34 cellular contexts compared by ENCODE assay signal in the genomic region with DNA sequence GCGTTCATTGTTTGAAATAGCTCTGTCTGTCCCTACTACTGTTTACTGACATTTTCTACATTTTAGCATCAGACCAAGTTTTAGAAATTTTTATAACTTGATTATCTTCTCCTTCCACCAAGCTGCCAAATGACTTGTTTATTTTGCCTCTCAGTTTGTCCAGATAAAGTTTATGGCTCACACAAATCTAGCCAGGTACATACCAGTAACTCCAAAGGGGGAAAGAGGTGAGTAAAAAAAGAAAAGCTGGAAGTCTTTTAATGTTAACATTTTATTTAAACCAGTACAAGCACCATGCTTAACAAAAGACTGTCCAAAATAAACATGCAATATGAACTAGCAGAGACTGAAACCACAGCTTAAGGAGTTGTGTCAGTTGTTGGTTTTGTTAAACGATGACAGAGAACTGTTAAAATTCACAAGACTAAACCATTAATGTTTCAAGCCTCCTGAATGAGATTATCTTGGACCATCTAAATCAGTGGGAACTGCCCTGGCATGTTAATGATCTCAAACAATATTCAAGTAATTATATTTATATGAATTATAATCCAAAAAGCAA. TPM values are rescaled to one million over a fixed set of nuclear protein-coding genes. Genes with fewer than 3 reads are reported as not detected.
A peak's percentile ranks its signal among the peaks of the same experiment; 100 is the strongest.
DNase-seq lines count a peak whose midpoint lies in the region; ATAC-seq, FAIRE-seq and TF ChIP-seq lines count a peak whose summit lies in the region.
"Had no signal": no experiment of that assay in that cellular context is flagged by ENCODE, and none has a peak within 500 bp of the region (broad histone marks: within the 10 kb centered on the region; RNA-seq: fewer than 3 reads in every experiment).

No MANE protein-coding gene starts in this region.

- H3F3A ChIP-seq in GM23248 (ENCODE audit: insufficient read depth), result peaks cover 8% of the 10 kb centered on the region; the same call in 1 of the 2 replicates

- H3K36me3 ChIP-seq in GM23248 (ENCODE audit: low read depth), result peaks cover 44% of the 10 kb centered on the region

- no peak for TF ChIP-seq CTCF in osteocyte (IDR thresholded peaks at IDR 0.05)

- ATAC-seq in stimulated activated memory B cell treated with anti-CD40 and anti-IgM and Interleukin-4, amounts not matched to agents 10 μg/mL and 1 μg/mL and 100 μg/mL, for 72 hours, result no peak
- no peak for ATAC-seq in left cardiac atrium
- ATAC-seq: activated naive CD4-positive, alpha-beta T cell treated with anti-CD3 and anti-CD28 coated beads, Interleukin-2, amount 50 U/mL, for 72 hours; activated T-helper 17 cell treated with anti-CD3 and anti-CD28 coated beads, Interleukin-2, amount 50 U/mL, for 72 hours; gastrocnemius medialis; naive thymus-derived CD8-positive, alpha-beta T cell had no signal

- WGBS in GM23248 (ENCODE audit: low coverage in 1 of 2, low lambda C conversion rate in 2 of 2, missing lambda C conversion rate in 2 of 2), 2 experiments, result 98 to 100% methylated on average over 2 of the region's 2 CpGs

- DNase-seq in activated T-helper 1 cell treated with anti-CD3 and anti-CD28 coated beads, Interleukin-12 subunit alpha, Interleukin-12 subunit beta, Interleukin-2, Interleukin-4 antibody, amounts not matched to agents 30 ng/mL and 10 ng/mL and 1 ng/mL, durations not matched to agents 14 hours and 24 hours and 36 hours (ENCODE audit: low spot score), result no peak
- DNase-seq in fibroblast of peridontal ligament (ENCODE audit: extremely low read depth) (peak; percentile 67), osteocyte (ENCODE audit: extremely low spot score, unreplicated experiment) (no peak), UCSD-AML1 (lab: John Stamatoyannopoulos, UW; ENCODE audit: unreplicated experiment) (no peak), GM23248 (no peak), left cardiac atrium (no peak)
- DNase-seq: activated CD4-positive, alpha-beta memory T cell treated with anti-CD3 and anti-CD28 coated beads for 36 hours; activated CD4-positive, CD25-positive, alpha-beta regulatory T cell; activated CD8-positive, alpha-beta memory T cell treated with anti-CD3 and anti-CD28 coated beads, Interleukin-2, amount 50 U/mL, for 48 hours; anterior cingulate cortex; caudate nucleus; DMS153; esophagus squamous epithelium; gastrocnemius medialis; H7; hypothalamus; immature natural killer cell; MG63; naive thymus-derived CD8-positive, alpha-beta T cell; NCI-H1105 treated with DMSO at 0.1 percent for 48 hours; NCI-H1930; NCI-H526 treated with DMSO at 0.1 percent for 48 hours; occipital lobe; retina; SIG-M5; stimulated activated CD4-positive, alpha-beta T cell treated with anti-CD3 and anti-CD28 coated beads, Interleukin-2, amount 100 ng/mL, for 24 hours; SW 1271; T-helper 9 cell; upper lobe of left lung had no signal

- peak overlapping the region; percentile 55 for H3K27ac Mint-ChIP-seq in activated T-helper 1 cell treated with anti-CD3 and anti-CD28 coated beads, Interleukin-12 subunit alpha, Interleukin-12 subunit beta, Interleukin-2, Interleukin-4 antibody, amounts not matched to agents 30 ng/mL and 10 ng/mL and 1 ng/mL, durations not matched to agents 14 hours and 24 hours and 36 hours
- H3K27ac Mint-ChIP-seq in osteocyte (ENCODE audit: unreplicated experiment), result peak overlapping the region; percentile 55
- no peak overlapping the region for H3K27ac Mint-ChIP-seq in stimulated activated memory B cell treated with anti-CD40 and anti-IgM and Interleukin-4, amounts not matched to agents 10 μg/mL and 1 μg/mL and 100 μg/mL, for 72 hours
- H3K27ac Mint-ChIP-seq: activated CD4-positive, alpha-beta memory T cell treated with anti-CD3 and anti-CD28 coated beads for 36 hours; activated T-helper 17 cell treated with anti-CD3 and anti-CD28 coated beads, Interleukin-2, amount 50 U/mL, for 72 hours; naive thymus-derived CD8-positive, alpha-beta T cell had no signal

- H3K4me1 ChIP-seq in GM23248 (ENCODE audit: insufficient read depth), result no peaks in the 10 kb centered on the region
- H3K4me1 ChIP-seq: upper lobe of left lung had no signal

- peak; percentile 6 for FAIRE-seq in G401.6 (lab: Jason Lieb, UNC)
- FAIRE-seq: RCC 7860 had no signal

- H3K9me3 Mint-ChIP-seq in activated T-helper 1 cell treated with anti-CD3 and anti-CD28 coated beads, Interleukin-12 subunit alpha, Interleukin-12 subunit beta, Interleukin-2, Interleukin-4 antibody, amounts not matched to agents 30 ng/mL and 10 ng/mL and 1 ng/mL, durations not matched to agents 14 hours and 24 hours and 36 hours, result no peaks in the 10 kb centered on the region
- no peaks in the 10 kb centered on the region for H3K9me3 Mint-ChIP-seq in osteocyte (ENCODE audit: unreplicated experiment)
- H3K9me3 Mint-ChIP-seq in stimulated activated memory B cell treated with anti-CD40 and anti-IgM and Interleukin-4, amounts not matched to agents 10 μg/mL and 1 μg/mL and 100 μg/mL, for 72 hours, result no peaks in the 10 kb centered on the region
- H3K9me3 Mint-ChIP-seq: activated CD4-positive, alpha-beta memory T cell treated with anti-CD3 and anti-CD28 coated beads for 36 hours; activated T-helper 17 cell treated with anti-CD3 and anti-CD28 coated beads, Interleukin-2, amount 50 U/mL, for 72 hours; immature natural killer cell; naive thymus-derived CD8-positive, alpha-beta T cell had no signal

- H3K79me2 ChIP-seq in GM23248 (ENCODE audit: insufficient read depth), result peaks cover 39% of the 10 kb centered on the region; the same call in 1 of the 2 replicates

- H3K36me3 Mint-ChIP-seq in activated T-helper 1 cell treated with anti-CD3 and anti-CD28 coated beads, Interleukin-12 subunit alpha, Interleukin-12 subunit beta, Interleukin-2, Interleukin-4 antibody, amounts not matched to agents 30 ng/mL and 10 ng/mL and 1 ng/mL, durations not matched to agents 14 hours and 24 hours and 36 hours (ENCODE audit: low read depth), result peaks cover 23% of the 10 kb centered on the region
- H3K36me3 Mint-ChIP-seq in osteocyte (ENCODE audit: unreplicated experiment), result peaks cover 32% of the 10 kb centered on the region
- peaks cover 70% of the 10 kb centered on the region for H3K36me3 Mint-ChIP-seq in stimulated activated memory B cell treated with anti-CD40 and anti-IgM and Interleukin-4, amounts not matched to agents 10 μg/mL and 1 μg/mL and 100 μg/mL, for 72 hours

- H3K4me1 Mint-ChIP-seq in activated T-helper 1 cell treated with anti-CD3 and anti-CD28 coated beads, Interleukin-12 subunit alpha, Interleukin-12 subunit beta, Interleukin-2, Interleukin-4 antibody, amounts not matched to agents 30 ng/mL and 10 ng/mL and 1 ng/mL, durations not matched to agents 14 hours and 24 hours and 36 hours (ENCODE audit: low read depth), result peaks cover 11% of the 10 kb centered on the region
- peaks cover 42% of the 10 kb centered on the region for H3K4me1 Mint-ChIP-seq in osteocyte (ENCODE audit: unreplicated experiment)
- H3K4me1 Mint-ChIP-seq in stimulated activated memory B cell treated with anti-CD40 and anti-IgM and Interleukin-4, amounts not matched to agents 10 μg/mL and 1 μg/mL and 100 μg/mL, for 72 hours, result no peaks in the 10 kb centered on the region
- H3K4me1 Mint-ChIP-seq: immature natural killer cell had no signal

- no peak overlapping the region for H3K9ac ChIP-seq in GM23248

- 0 out of 2 replicates have a peak, but pooled peaks cover 5% of the 10 kb centered on the region for H4K20me1 ChIP-seq in GM23248 (ENCODE audit: insufficient read depth)

- H3K27ac ChIP-seq in GM23248, result no peak overlapping the region
- H3K27ac ChIP-seq: esophagus squamous epithelium, gastrocnemius medialis, upper lobe of left lung had no signal

- H3K27me3 Mint-ChIP-seq in activated T-helper 1 cell treated with anti-CD3 and anti-CD28 coated beads, Interleukin-12 subunit alpha, Interleukin-12 subunit beta, Interleukin-2, Interleukin-4 antibody, amounts not matched to agents 30 ng/mL and 10 ng/mL and 1 ng/mL, durations not matched to agents 14 hours and 24 hours and 36 hours (ENCODE audit: insufficient read depth), result no peaks in the 10 kb centered on the region
- no peaks in the 10 kb centered on the region for H3K27me3 Mint-ChIP-seq in osteocyte (ENCODE audit: unreplicated experiment)
- H3K27me3 Mint-ChIP-seq in stimulated activated memory B cell treated with anti-CD40 and anti-IgM and Interleukin-4, amounts not matched to agents 10 μg/mL and 1 μg/mL and 100 μg/mL, for 72 hours, result no peaks in the 10 kb centered on the region
- H3K27me3 Mint-ChIP-seq: activated CD4-positive, alpha-beta memory T cell treated with anti-CD3 and anti-CD28 coated beads for 36 hours; activated T-helper 17 cell treated with anti-CD3 and anti-CD28 coated beads, Interleukin-2, amount 50 U/mL, for 72 hours; naive thymus-derived CD8-positive, alpha-beta T cell had no signal

- H3K9me2 ChIP-seq in GM23248 (ENCODE audit: insufficient read depth), result no peaks in the 10 kb centered on the region

- H3K4me3 ChIP-seq in GM23248, result no peak overlapping the region
- H3K4me3 ChIP-seq: esophagus squamous epithelium, gastrocnemius medialis, MG63, upper lobe of left lung had no signal

- no peak overlapping the region for H2AFZ ChIP-seq in GM23248

- in situ Hi-C loops in GM23248 (cut with MboI), result no loop called here

- no peaks in the 10 kb centered on the region for H3K9me3 ChIP-seq in GM23248 (ENCODE audit: low read depth)
- H3K9me3 ChIP-seq: esophagus squamous epithelium, gastrocnemius medialis, MG63, upper lobe of left lung had no signal

- no peak overlapping the region for H3K4me3 Mint-ChIP-seq in activated T-helper 1 cell treated with anti-CD3 and anti-CD28 coated beads, Interleukin-12 subunit alpha, Interleukin-12 subunit beta, Interleukin-2, Interleukin-4 antibody, amounts not matched to agents 30 ng/mL and 10 ng/mL and 1 ng/mL, durations not matched to agents 14 hours and 24 hours and 36 hours
- no peak overlapping the region for H3K4me3 Mint-ChIP-seq in osteocyte (ENCODE audit: unreplicated experiment)
- H3K4me3 Mint-ChIP-seq in stimulated activated memory B cell treated with anti-CD40 and anti-IgM and Interleukin-4, amounts not matched to agents 10 μg/mL and 1 μg/mL and 100 μg/mL, for 72 hours, result no peak overlapping the region
- H3K4me3 Mint-ChIP-seq: activated CD4-positive, alpha-beta memory T cell treated with anti-CD3 and anti-CD28 coated beads for 36 hours; activated T-helper 17 cell treated with anti-CD3 and anti-CD28 coated beads, Interleukin-2, amount 50 U/mL, for 72 hours; immature natural killer cell; naive thymus-derived CD8-positive, alpha-beta T cell had no signal

- no peak overlapping the region for H3K4me2 ChIP-seq in GM23248 (ENCODE audit: unreplicated experiment)

- no peaks in the 10 kb centered on the region for H3K27me3 ChIP-seq in GM23248 (replicated peaks; ENCODE audit: insufficient read depth)
- H3K27me3 ChIP-seq: esophagus squamous epithelium, gastrocnemius medialis, MG63, upper lobe of left lung had no signal

- intact Hi-C loops in activated T-helper 1 cell treated with anti-CD3 and anti-CD28 coated beads, Interleukin-12 subunit alpha, Interleukin-12 subunit beta, Interleukin-2, Interleukin-4 antibody, amounts not matched to agents 30 ng/mL and 10 ng/mL and 1 ng/mL, durations not matched to agents 14 hours and 24 hours and 36 hours (cut with micrococcal nuclease), result no loop called here
- intact Hi-C loops in left cardiac atrium (cut with DNase I), result no loop called here

RNA-seq across cellular contexts. Expression of a gene that starts 14.5 kb away (rescaled TPM):
- 39.5 and 39.7 TPM in 2 replicates for total RNA-seq in activated T-helper 1 cell treated with anti-CD3 and anti-CD28 coated beads, Interleukin-12 subunit alpha, Interleukin-12 subunit beta, Interleukin-2, Interleukin-4 antibody, amounts not matched to agents 30 ng/mL and 10 ng/mL and 1 ng/mL, durations not matched to agents 14 hours and 24 hours and 36 hours
- total RNA-seq in osteocyte (49.8 and 54.4 TPM in 2 replicates), left cardiac atrium (10 to 100 TPM; 31.3 to 32.7 TPM)
- 110 and 286 TPM in 2 replicates for total RNA-seq in GM23248 (2014; rRNA removed; shearing (Covaris generic))
- polyA plus RNA-seq in GM23248 (2016; fragmentation: Nextera tagmentation; extraction: Ambion mirVana), result 74.9 and 76.8 TPM in 2 replicates

RNA-seq across cellular contexts. Expression of a gene that starts 33.1 kb away (rescaled TPM):
- total RNA-seq in activated T-helper 1 cell treated with anti-CD3 and anti-CD28 coated beads, Interleukin-12 subunit alpha, Interleukin-12 subunit beta, Interleukin-2, Interleukin-4 antibody, amounts not matched to agents 30 ng/mL and 10 ng/mL and 1 ng/mL, durations not matched to agents 14 hours and 24 hours and 36 hours, result 105 and 109 TPM in 2 replicates
- total RNA-seq in osteocyte, result 127 and 130 TPM in 2 replicates
- 208 and 315 TPM in 2 replicates for total RNA-seq in GM23248 (2014; rRNA removed; shearing (Covaris generic))
- 259 and 275 TPM in 2 replicates for polyA plus RNA-seq in GM23248 (2016; fragmentation: Nextera tagmentation; extraction: Ambion mirVana)
- 10 to 100 TPM; 89.5 to 93.4 TPM for total RNA-seq in left cardiac atrium

RNA-seq across cellular contexts. Expression of a gene that starts 35.4 kb away (rescaled TPM):
- 8.5 and 13.2 TPM in 2 replicates for total RNA-seq in activated T-helper 1 cell treated with anti-CD3 and anti-CD28 coated beads, Interleukin-12 subunit alpha, Interleukin-12 subunit beta, Interleukin-2, Interleukin-4 antibody, amounts not matched to agents 30 ng/mL and 10 ng/mL and 1 ng/mL, durations not matched to agents 14 hours and 24 hours and 36 hours
- 18.3 and 19.8 TPM in 2 replicates for total RNA-seq in osteocyte
- 15.0 and 15.4 TPM in 2 replicates for total RNA-seq in GM23248 (2014; rRNA removed; shearing (Covaris generic))
- 26.6 and 27.1 TPM in 2 replicates for polyA plus RNA-seq in GM23248 (2016; fragmentation: Nextera tagmentation; extraction: Ambion mirVana)
- 10 to 100 TPM; 20.1 to 29.8 TPM for total RNA-seq in left cardiac atrium
